Comparison of ENCODE assay signal across 9 cellular contexts in genomic region chr10:104253576-104254410, GRCh38. TPM values are rescaled to one million over a fixed set of nuclear protein-coding genes. Genes with fewer than 3 reads are reported as not detected.
A peak's percentile ranks its signal among the peaks of the same experiment; 100 is the strongest.
DNase-seq lines count a peak whose midpoint lies in the region; ATAC-seq, FAIRE-seq and TF ChIP-seq lines count a peak whose summit lies in the region.
"Had no signal": no experiment of that assay in that cellular context is flagged by ENCODE, and none has a peak within 500 bp of the region (broad histone marks: within the 10 kb centered on the region; RNA-seq: fewer than 3 reads in every experiment).

No MANE protein-coding gene starts in this region.

- peaks cover 3 to 41% (median 26%) of the 10 kb centered on the region in 12 donors for H3K4me1 ChIP-seq in heart left ventricle
- peaks cover 40% of the 10 kb centered on the region for H3K4me1 ChIP-seq in lower lobe of right lung
- H3K4me1 ChIP-seq in upper lobe of right lung: peaks cover 28% of the 10 kb centered on the region

- ATAC-seq in heart left ventricle (no peak), left cardiac atrium (no peak), lower lobe of right lung (no peak), upper lobe of right lung (no peak)

- no peak for TF ChIP-seq POLR2A in heart left ventricle (IDR thresholded peaks at IDR 0.05)

- intact Hi-C loops in heart left ventricle (cut with DNase I): loop anchor here in 3 of 10 donors (1.0 to 10.0 kb wide), 5 partner anchors 20 to 131 kb away; partner anchors contain the start of genes CFAP43 (in 2 of the 3) and SFR1 (in 2 of the 3)
- intact Hi-C loops in left cardiac atrium (cut with DNase I): no loop called here
- intact Hi-C loops in lower lobe of right lung (cut with DNase I): no loop called here
- intact Hi-C loops in upper lobe of right lung (cut with DNase I): no loop called here

- H3K4me3 ChIP-seq in heart left ventricle (peak overlapping the region; percentile 76 to 98 (median 86)), astrocyte of the cerebellum (ENCODE audit: low read depth, low read length) (peak overlapping the region; percentile 79), lower lobe of right lung (peak overlapping the region; percentile 75), upper lobe of right lung (peak overlapping the region; percentile 96)

- H3K27me3 ChIP-seq in heart left ventricle (no peaks in the 10 kb centered on the region), lower lobe of right lung (ENCODE audit: low read depth) (no peaks in the 10 kb centered on the region), upper lobe of right lung (no peaks in the 10 kb centered on the region)

- WGBS in heart left ventricle, 4 donors: 84 to 87% (median 86%) methylated on average over 10 of the region's 10 CpGs

- no peak for FAIRE-seq in frontal cortex (lab: Jason Lieb, UNC)

- H3K36me3 ChIP-seq in heart left ventricle (peaks cover 0 to 27% (median 17%) of the 10 kb centered on the region in 9 donors), lower lobe of right lung (peaks cover 17% of the 10 kb centered on the region), upper lobe of right lung (peaks cover 17% of the 10 kb centered on the region)

- TF ChIP-seq CTCF in heart left ventricle (IDR thresholded peaks at IDR 0.05) (no peak), astrocyte of the cerebellum (IDR thresholded peaks at IDR 0.05; ENCODE audit: low read depth, low read length, missing control alignments) (no peak), lower lobe of right lung (IDR thresholded peaks at IDR 0.05) (no peak), upper lobe of right lung (IDR thresholded peaks at IDR 0.05) (no peak)

- H3K9me3 ChIP-seq in heart left ventricle: no peaks in the 10 kb centered on the region
- H3K9me3 ChIP-seq in lower lobe of right lung: no peaks in the 10 kb centered on the region
- H3K9me3 ChIP-seq in upper lobe of right lung: no peaks in the 10 kb centered on the region

- peak overlapping the region; percentile 96 to 100 (median 98) for H3K27ac ChIP-seq in heart left ventricle
- peak overlapping the region; percentile 98 for H3K27ac ChIP-seq in lower lobe of right lung
- H3K27ac ChIP-seq in upper lobe of right lung: peak overlapping the region; percentile 99

- DNase-seq in heart left ventricle: no peak
- no peak for DNase-seq in left cardiac atrium
- DNase-seq in astrocyte of the cerebellum (ENCODE audit: low read depth): no peak
- no peak for DNase-seq in lower lobe of right lung
- DNase-seq in upper lobe of right lung: no peak
- no peak for DNase-seq in activated CD4-positive, CD25-positive, alpha-beta regulatory T cell (lab: John Stamatoyannopoulos, UW)
- no peak for DNase-seq in frontal cortex (ENCODE audit: low spot score in 2 of 2)
- DNase-seq in 8988T: no peak
- DNase-seq: NCI-H187 had no signal

- in situ Hi-C loops in astrocyte of the cerebellum (cut with HindIII; ENCODE audit: low sequenced_read_pairs): no loop called here

RNA-seq across cellular contexts. Expression of gene GSTO1, which starts 0.9 kb away (rescaled TPM):
- total RNA-seq in heart left ventricle (100 to 1,000 TPM; 194 to 372 (median 209) TPM), left cardiac atrium (100 to 1,000 TPM; 134 to 255 TPM), lower lobe of right lung (133 TPM), upper lobe of right lung (110 TPM), frontal cortex (39.9 TPM)
- 100 to 1,000 TPM; 434 to 699 TPM for polyA plus RNA-seq in heart left ventricle

RNA-seq across cellular contexts. Expression of gene GSTO2, which starts 15.2 kb away (rescaled TPM):
- total RNA-seq in heart left ventricle: 1 to 10 TPM in 2 of 9 donors, under 1 TPM in 7; 0.59 to 1.9 (median 0.94) TPM
- polyA plus RNA-seq in heart left ventricle: under 1 TPM; 0.46 to 0.61 TPM
- total RNA-seq in left cardiac atrium: under 1 TPM; 0.82 to 0.92 TPM
- 7.8 TPM for total RNA-seq in lower lobe of right lung
- 9.1 TPM for total RNA-seq in upper lobe of right lung
- 2.4 TPM for total RNA-seq in frontal cortex

RNA-seq across cellular contexts. Expression of gene CFAP43, which starts 21.6 kb away (rescaled TPM):
- under 1 TPM in 3 of 9 donors, not detected in 6; 0.19 to 0.84 (median 0.25) TPM for total RNA-seq in heart left ventricle
- under 1 TPM; 0.11 TPM for polyA plus RNA-seq in heart left ventricle
- total RNA-seq in left cardiac atrium: under 1 TPM in 1 of 2 donors, not detected in 1; 0.29 TPM
- 12.9 TPM for total RNA-seq in lower lobe of right lung
- 0.75 TPM for total RNA-seq in upper lobe of right lung
- 15.9 TPM for total RNA-seq in frontal cortex
